ENCODE assay signal across 1 cellular context in the genomic region with DNA sequence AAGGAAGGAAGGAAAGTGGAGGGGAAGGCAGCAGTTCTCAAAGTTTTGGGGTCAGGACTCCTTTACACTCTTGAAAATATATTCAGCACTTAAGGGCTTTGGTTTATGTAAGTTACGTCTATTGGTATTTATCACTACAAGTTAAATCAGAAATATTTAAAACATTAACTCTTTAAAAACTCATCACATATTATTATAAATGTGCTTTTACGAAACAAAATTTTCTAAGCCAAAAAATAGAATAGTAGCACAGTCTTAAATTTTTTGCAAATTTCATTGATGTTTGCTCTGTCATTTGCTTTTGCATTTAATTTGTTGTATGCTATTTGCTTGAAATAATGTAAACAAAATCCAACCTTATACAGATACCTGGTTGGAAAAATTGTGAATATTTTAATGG.
TF ChIP-seq lines count a peak whose summit lies in the region.

No MANE protein-coding gene starts in this region.

TF ChIP-seq in WTC11, 78 proteins besides CTCF, POLR2A, EP300 and RAD21:
- TF ChIP-seq, protein P1, sequence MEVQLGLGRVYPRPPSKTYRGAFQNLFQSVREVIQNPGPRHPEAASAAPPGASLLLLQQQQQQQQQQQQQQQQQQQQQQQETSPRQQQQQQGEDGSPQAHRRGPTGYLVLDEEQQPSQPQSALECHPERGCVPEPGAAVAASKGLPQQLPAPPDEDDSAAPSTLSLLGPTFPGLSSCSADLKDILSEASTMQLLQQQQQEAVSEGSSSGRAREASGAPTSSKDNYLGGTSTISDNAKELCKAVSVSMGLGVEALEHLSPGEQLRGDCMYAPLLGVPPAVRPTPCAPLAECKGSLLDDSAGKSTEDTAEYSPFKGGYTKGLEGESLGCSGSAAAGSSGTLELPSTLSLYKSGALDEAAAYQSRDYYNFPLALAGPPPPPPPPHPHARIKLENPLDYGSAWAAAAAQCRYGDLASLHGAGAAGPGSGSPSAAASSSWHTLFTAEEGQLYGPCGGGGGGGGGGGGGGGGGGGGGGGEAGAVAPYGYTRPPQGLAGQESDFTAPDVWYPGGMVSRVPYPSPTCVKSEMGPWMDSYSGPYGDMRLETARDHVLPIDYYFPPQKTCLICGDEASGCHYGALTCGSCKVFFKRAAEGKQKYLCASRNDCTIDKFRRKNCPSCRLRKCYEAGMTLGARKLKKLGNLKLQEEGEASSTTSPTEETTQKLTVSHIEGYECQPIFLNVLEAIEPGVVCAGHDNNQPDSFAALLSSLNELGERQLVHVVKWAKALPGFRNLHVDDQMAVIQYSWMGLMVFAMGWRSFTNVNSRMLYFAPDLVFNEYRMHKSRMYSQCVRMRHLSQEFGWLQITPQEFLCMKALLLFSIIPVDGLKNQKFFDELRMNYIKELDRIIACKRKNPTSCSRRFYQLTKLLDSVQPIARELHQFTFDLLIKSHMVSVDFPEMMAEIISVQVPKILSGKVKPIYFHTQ (CRISPR knock-in tag; IDR thresholded peaks at IDR 0.05), result no peak
- no peak for TF ChIP-seq OVOL2 (CRISPR knock-in tag; IDR thresholded peaks at IDR 0.05; ENCODE audit: borderline replicate concordance)
- no peak for TF ChIP-seq ZNF121 (CRISPR knock-in tag; IDR thresholded peaks at IDR 0.05)
- TF ChIP-seq ZNF138 (CRISPR knock-in tag; conservative IDR thresholded peaks at IDR 0.05), result no peak
- no peak for TF ChIP-seq RORB (CRISPR knock-in tag; IDR thresholded peaks at IDR 0.05)
- TF ChIP-seq, protein P2, sequence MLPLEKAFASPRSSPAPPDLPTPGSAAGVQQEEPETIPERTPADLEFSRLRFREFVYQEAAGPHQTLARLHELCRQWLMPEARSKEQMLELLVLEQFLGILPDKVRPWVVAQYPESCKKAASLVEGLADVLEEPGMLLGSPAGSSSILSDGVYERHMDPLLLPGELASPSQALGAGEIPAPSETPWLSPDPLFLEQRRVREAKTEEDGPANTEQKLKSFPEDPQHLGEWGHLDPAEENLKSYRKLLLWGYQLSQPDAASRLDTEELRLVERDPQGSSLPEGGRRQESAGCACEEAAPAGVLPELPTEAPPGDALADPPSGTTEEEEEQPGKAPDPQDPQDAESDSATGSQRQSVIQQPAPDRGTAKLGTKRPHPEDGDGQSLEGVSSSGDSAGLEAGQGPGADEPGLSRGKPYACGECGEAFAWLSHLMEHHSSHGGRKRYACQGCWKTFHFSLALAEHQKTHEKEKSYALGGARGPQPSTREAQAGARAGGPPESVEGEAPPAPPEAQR (CRISPR knock-in tag; IDR thresholded peaks at IDR 0.05), result no peak
- no peak for TF ChIP-seq ZNF263 (CRISPR knock-in tag; IDR thresholded peaks at IDR 0.05; ENCODE audit: low read depth)
- TF ChIP-seq SMAD4 (CRISPR knock-in tag; IDR thresholded peaks at IDR 0.05), result no peak
- TF ChIP-seq NFYB (CRISPR knock-in tag; conservative IDR thresholded peaks at IDR 0.05; ENCODE audit: low read depth), result no peak
- TF ChIP-seq, protein P3, sequence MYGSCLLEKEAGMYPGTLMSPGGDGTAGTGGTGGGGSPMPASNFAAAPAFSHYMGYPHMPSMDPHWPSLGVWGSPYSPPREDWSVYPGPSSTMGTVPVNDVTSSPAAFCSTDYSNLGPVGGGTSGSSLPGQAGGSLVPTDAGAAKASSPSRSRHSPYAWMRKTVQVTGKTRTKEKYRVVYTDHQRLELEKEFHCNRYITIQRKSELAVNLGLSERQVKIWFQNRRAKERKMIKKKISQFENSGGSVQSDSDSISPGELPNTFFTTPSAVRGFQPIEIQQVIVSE (CRISPR knock-in tag; IDR thresholded peaks at IDR 0.05; ENCODE audit: borderline replicate concordance), result no peak
- no peak for TF ChIP-seq JAZF1 (CRISPR knock-in tag; IDR thresholded peaks at IDR 0.05)
- TF ChIP-seq, protein P4, sequence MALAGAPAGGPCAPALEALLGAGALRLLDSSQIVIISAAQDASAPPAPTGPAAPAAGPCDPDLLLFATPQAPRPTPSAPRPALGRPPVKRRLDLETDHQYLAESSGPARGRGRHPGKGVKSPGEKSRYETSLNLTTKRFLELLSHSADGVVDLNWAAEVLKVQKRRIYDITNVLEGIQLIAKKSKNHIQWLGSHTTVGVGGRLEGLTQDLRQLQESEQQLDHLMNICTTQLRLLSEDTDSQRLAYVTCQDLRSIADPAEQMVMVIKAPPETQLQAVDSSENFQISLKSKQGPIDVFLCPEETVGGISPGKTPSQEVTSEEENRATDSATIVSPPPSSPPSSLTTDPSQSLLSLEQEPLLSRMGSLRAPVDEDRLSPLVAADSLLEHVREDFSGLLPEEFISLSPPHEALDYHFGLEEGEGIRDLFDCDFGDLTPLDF (CRISPR knock-in tag; IDR thresholded peaks at IDR 0.05), result no peak
- TF ChIP-seq, protein P5, sequence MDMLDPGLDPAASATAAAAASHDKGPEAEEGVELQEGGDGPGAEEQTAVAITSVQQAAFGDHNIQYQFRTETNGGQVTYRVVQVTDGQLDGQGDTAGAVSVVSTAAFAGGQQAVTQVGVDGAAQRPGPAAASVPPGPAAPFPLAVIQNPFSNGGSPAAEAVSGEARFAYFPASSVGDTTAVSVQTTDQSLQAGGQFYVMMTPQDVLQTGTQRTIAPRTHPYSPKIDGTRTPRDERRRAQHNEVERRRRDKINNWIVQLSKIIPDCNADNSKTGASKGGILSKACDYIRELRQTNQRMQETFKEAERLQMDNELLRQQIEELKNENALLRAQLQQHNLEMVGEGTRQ (CRISPR knock-in tag; IDR thresholded peaks at IDR 0.05), result no peak
- TF ChIP-seq SOX15 (CRISPR knock-in tag; IDR thresholded peaks at IDR 0.05), result no peak
- TF ChIP-seq GABPB1 (CRISPR knock-in tag; IDR thresholded peaks at IDR 0.05), result no peak
- TF ChIP-seq NFE2L1 (CRISPR knock-in tag; IDR thresholded peaks at IDR 0.05), result no peak
- TF ChIP-seq, protein P6, sequence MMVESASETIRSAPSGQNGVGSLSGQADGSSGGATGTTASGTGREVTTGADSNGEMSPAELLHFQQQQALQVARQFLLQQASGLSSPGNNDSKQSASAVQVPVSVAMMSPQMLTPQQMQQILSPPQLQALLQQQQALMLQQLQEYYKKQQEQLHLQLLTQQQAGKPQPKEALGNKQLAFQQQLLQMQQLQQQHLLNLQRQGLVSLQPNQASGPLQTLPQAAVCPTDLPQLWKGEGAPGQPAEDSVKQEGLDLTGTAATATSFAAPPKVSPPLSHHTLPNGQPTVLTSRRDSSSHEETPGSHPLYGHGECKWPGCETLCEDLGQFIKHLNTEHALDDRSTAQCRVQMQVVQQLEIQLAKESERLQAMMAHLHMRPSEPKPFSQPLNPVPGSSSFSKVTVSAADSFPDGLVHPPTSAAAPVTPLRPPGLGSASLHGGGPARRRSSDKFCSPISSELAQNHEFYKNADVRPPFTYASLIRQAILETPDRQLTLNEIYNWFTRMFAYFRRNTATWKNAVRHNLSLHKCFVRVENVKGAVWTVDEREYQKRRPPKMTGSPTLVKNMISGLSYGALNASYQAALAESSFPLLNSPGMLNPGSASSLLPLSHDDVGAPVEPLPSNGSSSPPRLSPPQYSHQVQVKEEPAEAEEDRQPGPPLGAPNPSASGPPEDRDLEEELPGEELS (CRISPR knock-in tag; IDR thresholded peaks at IDR 0.05), result no peak
- TF ChIP-seq NR3C1 (CRISPR knock-in tag; conservative IDR thresholded peaks at IDR 0.05; ENCODE audit: low read depth), result no peak
- TF ChIP-seq, protein P7, sequence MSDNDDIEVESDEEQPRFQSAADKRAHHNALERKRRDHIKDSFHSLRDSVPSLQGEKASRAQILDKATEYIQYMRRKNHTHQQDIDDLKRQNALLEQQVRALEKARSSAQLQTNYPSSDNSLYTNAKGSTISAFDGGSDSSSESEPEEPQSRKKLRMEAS (CRISPR knock-in tag; IDR thresholded peaks at IDR 0.05), result no peak
